ENCODE assay signal across 7 cellular contexts in genomic region chr14:50288146-50288545, GRCh38.
"Had no signal": no experiment of that assay in that cellular context is flagged by ENCODE, and none has a peak within 500 bp of the region (broad histone marks: within the 10 kb centered on the region; RNA-seq: fewer than 3 reads in every experiment).

No MANE protein-coding gene starts in this region.

- FAIRE-seq: G401.6, GM12878, GM12891, GM18507, GM19239 had no signal

- H3K4me3 ChIP-seq: GM12878 had no signal

- ATAC-seq: GM12878 had no signal

- DNase-seq: GDM1, GF-D8 had no signal
